Comparison of ENCODE assay signal across 8 cellular contexts in the genomic region with DNA sequence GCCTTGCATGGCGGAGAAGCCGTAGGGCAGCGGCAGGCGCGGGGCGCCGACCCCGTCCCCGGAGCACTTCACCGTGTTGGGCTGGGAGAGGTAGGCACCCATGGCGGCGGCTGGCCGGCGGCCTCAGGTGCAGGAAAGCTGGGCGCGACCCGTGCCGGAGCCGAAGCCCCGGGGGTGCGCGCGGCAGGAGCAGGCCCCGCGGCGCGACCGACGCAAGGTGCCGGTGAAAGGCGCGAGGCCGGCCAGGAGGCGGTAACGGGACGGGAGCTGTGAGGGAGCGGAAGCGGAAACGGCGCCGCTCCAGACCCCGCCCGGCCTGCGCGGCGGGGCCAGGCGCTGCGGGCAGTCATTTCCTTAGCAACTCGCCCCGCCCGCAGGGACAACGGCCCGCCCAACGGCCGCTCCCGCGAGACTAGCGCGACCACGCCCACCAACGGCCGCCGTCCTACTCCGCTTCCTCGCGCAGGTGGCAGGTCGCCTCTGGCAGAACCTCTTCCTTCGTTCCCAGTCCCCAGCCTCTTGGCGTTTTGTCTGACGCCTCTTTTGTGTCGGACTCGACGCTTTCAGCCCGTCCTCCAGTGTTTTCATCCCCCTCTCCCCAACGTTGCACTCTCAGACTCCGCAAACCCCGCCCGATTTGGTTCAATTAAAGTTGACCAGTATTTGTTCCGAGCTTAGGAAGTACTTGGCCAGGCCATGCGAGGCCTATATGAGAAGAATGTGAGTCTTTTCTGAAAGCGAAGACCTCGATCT. TPM values are rescaled to one million over a fixed set of nuclear protein-coding genes. Genes with fewer than 3 reads are reported as not detected.
DNase-seq lines count a peak whose midpoint lies in the region; ATAC-seq, FAIRE-seq and TF ChIP-seq lines count a peak whose summit lies in the region.

A gene with protein sequence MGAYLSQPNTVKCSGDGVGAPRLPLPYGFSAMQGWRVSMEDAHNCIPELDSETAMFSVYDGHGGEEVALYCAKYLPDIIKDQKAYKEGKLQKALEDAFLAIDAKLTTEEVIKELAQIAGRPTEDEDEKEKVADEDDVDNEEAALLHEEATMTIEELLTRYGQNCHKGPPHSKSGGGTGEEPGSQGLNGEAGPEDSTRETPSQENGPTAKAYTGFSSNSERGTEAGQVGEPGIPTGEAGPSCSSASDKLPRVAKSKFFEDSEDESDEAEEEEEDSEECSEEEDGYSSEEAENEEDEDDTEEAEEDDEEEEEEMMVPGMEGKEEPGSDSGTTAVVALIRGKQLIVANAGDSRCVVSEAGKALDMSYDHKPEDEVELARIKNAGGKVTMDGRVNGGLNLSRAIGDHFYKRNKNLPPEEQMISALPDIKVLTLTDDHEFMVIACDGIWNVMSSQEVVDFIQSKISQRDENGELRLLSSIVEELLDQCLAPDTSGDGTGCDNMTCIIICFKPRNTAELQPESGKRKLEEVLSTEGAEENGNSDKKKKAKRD (minus strand): TSS at position 271 of the 753 bp plus-strand sequence. CDS start 169 bp downstream, at position 102.

- no peak for FAIRE-seq in D721Med (lab: Jason Lieb, UNC)

- no peaks in the 10 kb centered on the region for H3F3A ChIP-seq in OCI-LY1 (ENCODE audit: insufficient read depth, low read length)

- H3K9ac ChIP-seq in OCI-LY1 (ENCODE audit: low read length): peak within 1 kb of the TSS; percentile 99

- H3K4me1 ChIP-seq in OCI-LY1 (ENCODE audit: insufficient read depth, low read length, severe bottlenecking): peaks cover 30% of the 10 kb centered on the region

- peak within 1 kb of the TSS; percentile 75 for H3K27ac ChIP-seq in OCI-LY1 (ENCODE audit: low read depth, low read length, poor library complexity, severe bottlenecking)

- peak within 1 kb of the TSS; percentile 95 for H3K27ac Mint-ChIP-seq in mesothelial cell of epicardium

- ATAC-seq in GM21515 (IDR thresholded peaks at IDR 0.05; ENCODE audit: unreplicated experiment): peak; percentile 92

- peak within 1 kb of the TSS; percentile 100 for H3K4me3 ChIP-seq in OCI-LY1 (ENCODE audit: low read depth, low read length, poor library complexity, severe bottlenecking)

- no peaks in the 10 kb centered on the region for H3K27me3 ChIP-seq in OCI-LY1 (ENCODE audit: insufficient read depth, low read length)

- H3K4me3 Mint-ChIP-seq in mesothelial cell of epicardium: peak within 1 kb of the TSS; percentile 80

- H3K79me2 ChIP-seq in OCI-LY1 (ENCODE audit: insufficient read depth, low read length): peaks cover 48% of the 10 kb centered on the region

- H3K36me3 Mint-ChIP-seq in mesothelial cell of epicardium: peaks cover 5% of the 10 kb centered on the region

- no peaks in the 10 kb centered on the region for H3K27me3 Mint-ChIP-seq in mesothelial cell of epicardium (ENCODE audit: low read depth)

- no peaks in the 10 kb centered on the region for H3K9me3 ChIP-seq in OCI-LY1 (ENCODE audit: low read length)

- no peaks in the 10 kb centered on the region for H3K9me2 ChIP-seq in OCI-LY1 (ENCODE audit: low read depth, low read length)

- H4K20me1 ChIP-seq in OCI-LY1 (ENCODE audit: insufficient read depth, low read length): no peaks in the 10 kb centered on the region

- H3K9me3 Mint-ChIP-seq in mesothelial cell of epicardium: no peaks in the 10 kb centered on the region

- H3K36me3 ChIP-seq in OCI-LY1 (ENCODE audit: insufficient read depth, low read length): peaks cover 27% of the 10 kb centered on the region

- peak within 1 kb of the TSS; percentile 89 for H3K4me2 ChIP-seq in OCI-LY1 (ENCODE audit: low read length)

- in situ Hi-C loops in endometrial microvascular endothelial cells (cut with HindIII; ENCODE audit: inconsistent ontology term, low pct_unique_long_range_greater_than_20kb, low sequenced_read_pairs): no loop called here

- H3K4me1 Mint-ChIP-seq in mesothelial cell of epicardium: peaks cover 19% of the 10 kb centered on the region

- peak within 1 kb of the TSS; percentile 87 for H2AFZ ChIP-seq in OCI-LY1 (ENCODE audit: low read length)

- TF ChIP-seq CTCF in D721Med (IDR thresholded peaks at IDR 0.05; ENCODE audit: insufficient read depth, missing control alignments): no peak
- TF ChIP-seq CTCF in OCI-LY1 (IDR thresholded peaks at IDR 0.05; ENCODE audit: low read length): no peak
- no peak for TF ChIP-seq CTCF in mesothelial cell of epicardium (IDR thresholded peaks at IDR 0.05; ENCODE audit: unreplicated experiment)

- DNase-seq in D721Med (ENCODE audit: insufficient read length, low spot score): peak; percentile 68
- DNase-seq in HuH-7 (ENCODE audit: low spot score): peak; percentile 76
- peak; percentile 98 for DNase-seq in activated CD8-positive, alpha-beta memory T cell treated with anti-CD3 and anti-CD28 coated beads, Interleukin-2, amount 50 U/mL, for 4 hours
- peak; percentile 95 to 98 for DNase-seq in mesothelial cell of epicardium (ENCODE audit: low spot score in 2 of 2, unreplicated experiment in 2 of 2)
- DNase-seq in stimulated activated CD8-positive, alpha-beta memory T cell treated with anti-CD3 and anti-CD28 coated beads, Interleukin-15, amount 100 ng/mL, for 48 hours (ENCODE audit: low read depth in 2 of 2): peak; percentile 94 to 95

RNA-seq across cellular contexts. Expression of the gene that starts here (rescaled TPM):
- total RNA-seq in endometrial microvascular endothelial cells (ENCODE audit: inconsistent ontology term) (156 TPM), mesothelial cell of epicardium (60.0 to 63.7 TPM (median 62.4 TPM) in 3 replicates)

Comparison
In these comparisons a context has a peak if more than half of its experiments do, and no peak if none do; other contexts are left out.
1. Peak in every context shown above with its lines: DNase-seq, ATAC-seq, H3K4me3 ChIP-seq and H3K27ac ChIP-seq.